ENCODE assay signal across 13 cellular contexts in the genomic region with DNA sequence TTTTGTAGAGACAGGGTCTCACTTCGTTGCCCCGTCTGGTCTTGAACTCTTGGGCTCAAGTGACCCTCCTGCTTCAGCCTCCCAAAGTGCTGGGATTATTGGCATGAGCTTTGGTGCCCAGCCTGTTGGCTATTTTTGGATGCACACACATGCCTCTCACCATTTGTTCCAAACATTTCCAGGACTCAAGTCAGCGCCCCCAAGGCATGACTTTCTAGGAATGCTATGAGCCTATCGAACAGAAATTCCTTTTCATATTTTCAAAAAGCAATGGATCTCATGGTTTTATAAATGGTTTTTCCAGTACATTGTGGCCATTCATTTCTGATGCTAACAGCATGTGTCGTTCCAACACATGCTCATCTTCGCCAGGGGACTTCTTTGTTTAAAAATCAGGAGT.
DNase-seq lines count a peak whose midpoint lies in the region; ATAC-seq and TF ChIP-seq lines count a peak whose summit lies in the region.
"Had no signal": no experiment of that assay in that cellular context is flagged by ENCODE, and none has a peak within 500 bp of the region (broad histone marks: within the 10 kb centered on the region; RNA-seq: fewer than 3 reads in every experiment).

No MANE protein-coding gene starts in this region.

- H3K4me1 ChIP-seq in right cardiac atrium (ENCODE audit: control insufficient read depth, insufficient read depth, low read length) (peaks cover 2% of the 10 kb centered on the region), hepatocyte (ENCODE audit: insufficient read depth) (peaks cover 7% of the 10 kb centered on the region)

- no peak for TF ChIP-seq CTCF in hepatocyte (IDR thresholded peaks at IDR 0.05; ENCODE audit: poor library complexity)

- ATAC-seq in left ventricle myocardium superior (peak; percentile 43), right cardiac atrium (no peak), HG02678 (IDR thresholded peaks at IDR 0.05; ENCODE audit: unreplicated experiment) (no peak)
- ATAC-seq: CD8-positive, alpha-beta T cell; GM23338 had no signal

- no peak overlapping the region for H3K4me2 ChIP-seq in hepatocyte
- H3K4me2 ChIP-seq: GM23338 had no signal

- no peak overlapping the region for H3K27ac ChIP-seq in right cardiac atrium (ENCODE audit: low read length)
- peak overlapping the region; percentile 7 for H3K27ac ChIP-seq in hepatocyte
- H3K27ac ChIP-seq: 22Rv1 had no signal

- no peaks in the 10 kb centered on the region for H3K9me3 ChIP-seq in right cardiac atrium (ENCODE audit: control insufficient read depth, low read length)
- no peaks in the 10 kb centered on the region for H3K9me3 ChIP-seq in hepatocyte (ENCODE audit: low read depth)

- in situ Hi-C loops in SK-MEL-5 (cut with HindIII; ENCODE audit: low pct_unique_long_range_greater_than_20kb, low sequenced_read_pairs), result no loop called here

- H3K9me2 ChIP-seq in hepatocyte (replicated peaks; ENCODE audit: insufficient read depth), result no peaks in the 10 kb centered on the region

- no peaks in the 10 kb centered on the region for H3K36me3 ChIP-seq in hepatocyte (replicated peaks; ENCODE audit: insufficient read depth, low read depth)

- no peaks in the 10 kb centered on the region for H4K20me1 ChIP-seq in hepatocyte (ENCODE audit: insufficient read depth, poor library complexity, severe bottlenecking)

- H3K4me3 ChIP-seq in right cardiac atrium (ENCODE audit: low read length), result no peak overlapping the region
- H3K4me3 ChIP-seq in hepatocyte, result no peak overlapping the region
- H3K4me3 ChIP-seq: GM23338 had no signal

- H3K27me3 ChIP-seq in right cardiac atrium (ENCODE audit: control insufficient read depth, insufficient read depth) (no peaks in the 10 kb centered on the region), hepatocyte (no peaks in the 10 kb centered on the region)

- H3K79me2 ChIP-seq in hepatocyte, result peaks cover 2% of the 10 kb centered on the region

- 85% methylated on average over 6 of the region's 6 CpGs for WGBS in right cardiac atrium
- 96% methylated on average over 6 of the region's 6 CpGs for WGBS in hepatocyte (ENCODE audit: low lambda C conversion rate, missing lambda C conversion rate)

- DNase-seq in left ventricle myocardium superior (no peak), right cardiac atrium (no peak), SK-MEL-5 (ENCODE audit: low read depth, low spot score) (peak; percentile 60), hepatocyte (ENCODE audit: low spot score) (no peak), HuH-7 (ENCODE audit: low spot score) (no peak)
- no peak for DNase-seq in stimulated activated CD4-positive, alpha-beta T cell treated with anti-CD3 and anti-CD28 coated beads, Interleukin-2, amount 100 ng/mL, for 48 hours
- DNase-seq in NK-92 treated with Interleukin-12 subunit alpha and Interleukin-12 subunit beta, amount 100 ng/mL, for 24 hours (lab: John Stamatoyannopoulos, UW), result no peak
- DNase-seq: CD8-positive, alpha-beta T cell; DMS53; H7 had no signal

- intact Hi-C loops in left ventricle myocardium superior (cut with micrococcal nuclease), result no loop called here
- intact Hi-C loops in right cardiac atrium (cut with DNase I), result no loop called here

- no peak overlapping the region for H2AFZ ChIP-seq in hepatocyte
- H2AFZ ChIP-seq: GM23338 had no signal
